Comparison of ENCODE assay signal across 10 cellular contexts in genomic region chr6:30600576-30600975, GRCh38. TPM values are rescaled to one million over a fixed set of nuclear protein-coding genes. Genes with fewer than 3 reads are reported as not detected.
DNase-seq lines count a peak whose midpoint lies in the region; ATAC-seq and TF ChIP-seq lines count a peak whose summit lies in the region.
"Had no signal": no experiment of that assay in that cellular context is flagged by ENCODE, and none has a peak within 500 bp of the region (broad histone marks: within the 10 kb centered on the region; RNA-seq: fewer than 3 reads in every experiment).

No MANE protein-coding gene starts in this region.

- TF ChIP-seq CTCF in natural killer cell (IDR thresholded peaks at IDR 0.05) (no peak), upper lobe of right lung (IDR thresholded peaks at IDR 0.05) (no peak), omental fat pad (IDR thresholded peaks at IDR 0.05) (no peak)

- no peak overlapping the region for H3K4me3 ChIP-seq in upper lobe of right lung
- H3K4me3 ChIP-seq: psoas muscle, uterus had no signal

- no peak overlapping the region for H3K27ac ChIP-seq in upper lobe of right lung
- H3K27ac ChIP-seq: psoas muscle, uterus had no signal

- peak overlapping the region; percentile 70 to 73 for H3K27ac Mint-ChIP-seq in natural killer cell
- no peak overlapping the region for H3K27ac Mint-ChIP-seq in natural killer cell treated with Interleukin-12 subunit alpha and Interleukin-12 subunit beta and Interleukin-15 and Interleukin-18, amount 100 ng/mL, for 72 hours
- H3K27ac Mint-ChIP-seq in effector memory CD8-positive, alpha-beta T cell, result peak overlapping the region; percentile 49 to 91

- no peaks in the 10 kb centered on the region for H3K27me3 Mint-ChIP-seq in natural killer cell (ENCODE audit: low read depth in 2 of 2)
- H3K27me3 Mint-ChIP-seq in natural killer cell treated with Interleukin-12 subunit alpha and Interleukin-12 subunit beta and Interleukin-15 and Interleukin-18, amount 100 ng/mL, for 72 hours, result no peaks in the 10 kb centered on the region
- no peaks in the 10 kb centered on the region for H3K27me3 Mint-ChIP-seq in effector memory CD8-positive, alpha-beta T cell

- no peaks in the 10 kb centered on the region for H3K27me3 ChIP-seq in upper lobe of right lung
- H3K27me3 ChIP-seq: uterus had no signal

- no peaks in the 10 kb centered on the region for H3K9me3 ChIP-seq in upper lobe of right lung
- H3K9me3 ChIP-seq: psoas muscle, uterus had no signal

- DNase-seq in natural killer cell (no peak), upper lobe of right lung (peak; percentile 69), omental fat pad (ENCODE audit: low spot score) (no peak)
- DNase-seq in natural killer cell treated with Interleukin-12 subunit alpha and Interleukin-12 subunit beta and Interleukin-15 and Interleukin-18, amount 100 ng/mL, for 72 hours (ENCODE audit: low spot score), result no peak
- no peak for DNase-seq in effector memory CD8-positive, alpha-beta T cell
- no peak for DNase-seq in stimulated activated CD4-positive, alpha-beta T cell treated with anti-CD3 and anti-CD28 coated beads, Interleukin-12 subunit alpha, Interleukin-12 subunit beta, amount 100 ng/mL, for 4 hours
- DNase-seq: activated CD8-positive, alpha-beta memory T cell treated with anti-CD3 and anti-CD28 coated beads, Interleukin-2, amount 50 U/mL, for 48 hours; Karpas-422; psoas muscle had no signal

- H3K4me1 ChIP-seq in upper lobe of right lung, result no peaks in the 10 kb centered on the region
- H3K4me1 ChIP-seq: psoas muscle, uterus had no signal

- peak overlapping the region; percentile 32 for H3K4me3 Mint-ChIP-seq in natural killer cell
- H3K4me3 Mint-ChIP-seq in natural killer cell treated with Interleukin-12 subunit alpha and Interleukin-12 subunit beta and Interleukin-15 and Interleukin-18, amount 100 ng/mL, for 72 hours, result no peak overlapping the region
- peak overlapping the region in 1 of 2 donors; percentile 17 for H3K4me3 Mint-ChIP-seq in effector memory CD8-positive, alpha-beta T cell

- H3K9me3 Mint-ChIP-seq in natural killer cell, result no peaks in the 10 kb centered on the region
- no peaks in the 10 kb centered on the region for H3K9me3 Mint-ChIP-seq in natural killer cell treated with Interleukin-12 subunit alpha and Interleukin-12 subunit beta and Interleukin-15 and Interleukin-18, amount 100 ng/mL, for 72 hours
- H3K9me3 Mint-ChIP-seq in effector memory CD8-positive, alpha-beta T cell, result no peaks in the 10 kb centered on the region

- H3K4me1 Mint-ChIP-seq in natural killer cell, result peaks cover 37 to 40% of the 10 kb centered on the region in 2 donors
- peaks cover 33 to 35% of the 10 kb centered on the region in 2 donors for H3K4me1 Mint-ChIP-seq in natural killer cell treated with Interleukin-12 subunit alpha and Interleukin-12 subunit beta and Interleukin-15 and Interleukin-18, amount 100 ng/mL, for 72 hours (ENCODE audit: low read depth in 2 of 2)
- H3K4me1 Mint-ChIP-seq in effector memory CD8-positive, alpha-beta T cell (ENCODE audit: low read depth in 2 of 2), result peaks cover 17 to 34% of the 10 kb centered on the region in 2 donors

- H3K36me3 Mint-ChIP-seq in natural killer cell, result peaks cover 28% of the 10 kb centered on the region
- peaks cover 28% of the 10 kb centered on the region for H3K36me3 Mint-ChIP-seq in natural killer cell treated with Interleukin-12 subunit alpha and Interleukin-12 subunit beta and Interleukin-15 and Interleukin-18, amount 100 ng/mL, for 72 hours
- H3K36me3 Mint-ChIP-seq in effector memory CD8-positive, alpha-beta T cell (ENCODE audit: insufficient read depth), result peaks cover 67% of the 10 kb centered on the region

- ATAC-seq in natural killer cell (no peak), upper lobe of right lung (no peak), omental fat pad (ENCODE audit: low FRiP score) (no peak)
- ATAC-seq in natural killer cell treated with Interleukin-12 subunit alpha and Interleukin-12 subunit beta and Interleukin-15 and Interleukin-18, amount 100 ng/mL, for 72 hours, result no peak
- no peak for ATAC-seq in effector memory CD8-positive, alpha-beta T cell (replicated peaks)

- intact Hi-C loops in natural killer cell (cut with micrococcal nuclease) (no loop called here), upper lobe of right lung (cut with DNase I) (loop anchor here (5.0 kb wide), 1 partner anchor 118 kb away; no protein-coding TSS in a partner anchor)

- peaks cover 52% of the 10 kb centered on the region for H3K36me3 ChIP-seq in upper lobe of right lung
- H3K36me3 ChIP-seq: uterus had no signal

RNA-seq across cellular contexts. Expression of gene PPP1R10, which starts 16.5 kb away (rescaled TPM):
- total RNA-seq in natural killer cell (100 to 1,000 TPM; 151 to 222 (median 174) TPM), upper lobe of right lung (68.3 TPM), omental fat pad (10 to 100 TPM; 26.3 to 89.4 (median 42.0) TPM)
- total RNA-seq in natural killer cell treated with Interleukin-12 subunit alpha and Interleukin-12 subunit beta and Interleukin-15 and Interleukin-18, amount 100 ng/mL, for 72 hours, result 100 to 1,000 TPM in 1 of 2 donors, 10 to 100 TPM in 1; 97.9 to 119 TPM

RNA-seq across cellular contexts. Expression of gene MRPS18B, which starts 17.1 kb away (rescaled TPM):
- total RNA-seq in natural killer cell, result 10 to 100 TPM; 14.2 to 19.9 (median 16.6) TPM
- total RNA-seq in natural killer cell treated with Interleukin-12 subunit alpha and Interleukin-12 subunit beta and Interleukin-15 and Interleukin-18, amount 100 ng/mL, for 72 hours, result 10 to 100 TPM; 43.9 to 58.4 TPM
- total RNA-seq in upper lobe of right lung, result 48.9 TPM
- total RNA-seq in omental fat pad, result 10 to 100 TPM; 35.7 to 67.4 (median 43.0) TPM

RNA-seq across cellular contexts. Expression of gene ATAT1, which starts 26.1 kb away (rescaled TPM):
- total RNA-seq in natural killer cell, result 10 to 100 TPM in 1 of 3 donors, 1 to 10 TPM in 2; 8.1 to 10.8 (median 8.9) TPM
- total RNA-seq in natural killer cell treated with Interleukin-12 subunit alpha and Interleukin-12 subunit beta and Interleukin-15 and Interleukin-18, amount 100 ng/mL, for 72 hours, result 10 to 100 TPM in 1 of 2 donors, 1 to 10 TPM in 1; 7.3 to 15.8 TPM
- 7.8 TPM for total RNA-seq in upper lobe of right lung
- 1 to 10 TPM; 3.2 to 7.1 (median 5.8) TPM for total RNA-seq in omental fat pad

RNA-seq across cellular contexts. Expression of gene ABCF1, which starts 29.3 kb away (rescaled TPM):
- total RNA-seq in natural killer cell, result 100 to 1,000 TPM in 2 of 3 donors, 10 to 100 TPM in 1; 91.4 to 138 (median 138) TPM
- 100 to 1,000 TPM in 1 of 2 donors, 10 to 100 TPM in 1; 94.8 to 122 TPM for total RNA-seq in natural killer cell treated with Interleukin-12 subunit alpha and Interleukin-12 subunit beta and Interleukin-15 and Interleukin-18, amount 100 ng/mL, for 72 hours
- 42.5 TPM for total RNA-seq in upper lobe of right lung
- 10 to 100 TPM; 34.4 to 86.0 (median 51.1) TPM for total RNA-seq in omental fat pad

RNA-seq across cellular contexts. Expression of gene PRR3, which starts 43.5 kb away (rescaled TPM):
- total RNA-seq in natural killer cell (10 to 100 TPM in 2 of 3 donors, 1 to 10 TPM in 1; 9.5 to 14.8 (median 13.9) TPM), upper lobe of right lung (6.9 TPM), omental fat pad (10 to 100 TPM in 1 of 4 donors, 1 to 10 TPM in 3; 5.0 to 10.4 (median 7.5) TPM)
- 10 to 100 TPM; 13.0 to 23.8 TPM for total RNA-seq in natural killer cell treated with Interleukin-12 subunit alpha and Interleukin-12 subunit beta and Interleukin-15 and Interleukin-18, amount 100 ng/mL, for 72 hours

Comparison
In these comparisons a context has a peak if more than half of its experiments do, and no peak if none do; other contexts are left out.
1. H3K27ac Mint-ChIP-seq: peak in natural killer cell (2 of 2) and effector memory CD8-positive, alpha-beta T cell (2 of 2); none in natural killer cell treated with Interleukin-12 subunit alpha and Interleukin-12 subunit beta and Interleukin-15 and Interleukin-18, amount 100 ng/mL, for 72 hours (0 of 2).